Comparison of ENCODE assay signal across 12 cellular contexts in genomic region chr1:158011714-158012113, GRCh38. TPM values are rescaled to one million over a fixed set of nuclear protein-coding genes. Genes with fewer than 3 reads are reported as not detected.
DNase-seq lines count a peak whose midpoint lies in the region; ATAC-seq and TF ChIP-seq lines count a peak whose summit lies in the region.
"Had no signal": no experiment of that assay in that cellular context is flagged by ENCODE, and none has a peak within 500 bp of the region (broad histone marks: within the 10 kb centered on the region; RNA-seq: fewer than 3 reads in every experiment).

No MANE protein-coding gene starts in this region.

- no peak overlapping the region for H3K27ac ChIP-seq in iPS-20b (ENCODE audit: low read length)
- H3K27ac ChIP-seq in gastrocnemius medialis, result peak overlapping the region; percentile 56 to 79 (median 63)

- no peaks in the 10 kb centered on the region for H3K36me3 ChIP-seq in Caco-2 (ENCODE audit: control insufficient read depth, insufficient read depth, low read length)
- no peaks in the 10 kb centered on the region for H3K36me3 ChIP-seq in iPS-20b (ENCODE audit: insufficient read depth, low read depth, low read length)
- no peaks in the 10 kb centered on the region for H3K36me3 ChIP-seq in gastrocnemius medialis

- H3K27me3 ChIP-seq in Caco-2 (replicated peaks; ENCODE audit: control insufficient read depth, insufficient read depth, low read length), result no peaks in the 10 kb centered on the region
- no peaks in the 10 kb centered on the region for H3K27me3 ChIP-seq in iPS-20b (ENCODE audit: insufficient read depth, low read length)
- no peaks in the 10 kb centered on the region for H3K27me3 ChIP-seq in gastrocnemius medialis

- no peaks in the 10 kb centered on the region for H3K9me3 Mint-ChIP-seq in Caco-2 (ENCODE audit: unreplicated experiment)
- H3K9me3 Mint-ChIP-seq: activated T-cell treated with anti-CD3 and anti-CD28 coated beads, Interleukin-2, amount 50 U/mL, for 4 hours; stimulated activated effector memory CD8-positive, alpha-beta T cell treated with anti-CD3 and anti-CD28 coated beads, Interleukin-12 subunit alpha, Interleukin-12 subunit beta, amount 100 ng/mL, for 72 hours had no signal

- no peak for TF ChIP-seq CTCF in Caco-2 (IDR thresholded peaks at IDR 0.05; ENCODE audit: insufficient read depth in 1 of 2, low read depth in 1 of 2, low read length in 1 of 2, severe bottlenecking in 1 of 2, unreplicated experiment in 1 of 2)
- TF ChIP-seq CTCF in gastrocnemius medialis (IDR thresholded peaks at IDR 0.05 in 4 of 5, conservative IDR thresholded peaks at IDR 0.05 in 1 of 5), result no peak

- H3K4me1 Mint-ChIP-seq in Caco-2 (ENCODE audit: low read depth, unreplicated experiment), result peaks cover 63% of the 10 kb centered on the region
- H3K4me1 Mint-ChIP-seq: stimulated activated effector memory CD8-positive, alpha-beta T cell treated with anti-CD3 and anti-CD28 coated beads, Interleukin-12 subunit alpha, Interleukin-12 subunit beta, amount 100 ng/mL, for 72 hours had no signal

- H3K4me1 ChIP-seq in Caco-2 (peaks cover 63% of the 10 kb centered on the region), iPS-20b (ENCODE audit: insufficient read depth, low read length) (peaks cover 72% of the 10 kb centered on the region), gastrocnemius medialis (peaks cover 13 to 23% of the 10 kb centered on the region in 2 donors)

- peak overlapping the region; percentile 74 for H3K27ac Mint-ChIP-seq in Caco-2 (ENCODE audit: unreplicated experiment)
- H3K27ac Mint-ChIP-seq: stimulated activated effector memory CD8-positive, alpha-beta T cell treated with anti-CD3 and anti-CD28 coated beads, Interleukin-12 subunit alpha, Interleukin-12 subunit beta, amount 100 ng/mL, for 72 hours had no signal

- POLR2A ChIA-PET in Caco-2 (lab: Charles Lee), result no interaction called here

- H3K9me3 ChIP-seq in Caco-2, result no peaks in the 10 kb centered on the region
- no peaks in the 10 kb centered on the region for H3K9me3 ChIP-seq in iPS-20b (ENCODE audit: insufficient read depth, low read depth, low read length)
- no peaks in the 10 kb centered on the region for H3K9me3 ChIP-seq in gastrocnemius medialis

- no peaks in the 10 kb centered on the region for H3K27me3 Mint-ChIP-seq in Caco-2 (ENCODE audit: insufficient read depth, unreplicated experiment)

- BruUV-seq in Caco-2 (replicated peaks; lab: Mats Ljungman, UMichigan), result no TSS peak

- ATAC-seq in gastrocnemius medialis (no peak), GM21526 (IDR thresholded peaks at IDR 0.05; ENCODE audit: low FRiP score, unreplicated experiment) (no peak)
- ATAC-seq: activated T-cell treated with anti-CD3 and anti-CD28 coated beads, Interleukin-2, amount 50 U/mL, for 4 hours; stimulated activated effector memory CD8-positive, alpha-beta T cell treated with anti-CD3 and anti-CD28 coated beads, Interleukin-12 subunit alpha, Interleukin-12 subunit beta, amount 100 ng/mL, for 72 hours had no signal

- CTCF ChIA-PET in Caco-2 (lab: Charles Lee), result interaction anchor here (1.2 kb wide), 1 partner anchor 20 kb away, joined by 3 read pairs; no protein-coding TSS in a partner anchor

- intact Hi-C loops in Caco-2 (cut with micrococcal nuclease; ENCODE audit: unreplicated experiment), result loop anchor here (1.0 kb wide), 1 partner anchor 8 kb away; no protein-coding TSS in a partner anchor
- intact Hi-C loops in gastrocnemius medialis (cut with DNase I; ENCODE audit: low total_unique reads), result no loop called here

- H3K4me3 ChIP-seq in Caco-2 (ENCODE audit: low read depth, low read length), result no peak overlapping the region
- no peak overlapping the region for H3K4me3 ChIP-seq in iPS-20b (ENCODE audit: low read length)
- no peak overlapping the region for H3K4me3 ChIP-seq in gastrocnemius medialis

- H3K36me3 Mint-ChIP-seq in Caco-2 (ENCODE audit: insufficient read depth, unreplicated experiment), result peaks cover 4% of the 10 kb centered on the region
- H3K36me3 Mint-ChIP-seq: stimulated activated effector memory CD8-positive, alpha-beta T cell treated with anti-CD3 and anti-CD28 coated beads, Interleukin-12 subunit alpha, Interleukin-12 subunit beta, amount 100 ng/mL, for 72 hours had no signal

- in situ Hi-C loops in gastrocnemius medialis (cut with MboI; ENCODE audit: low sequenced_read_pairs in 4 of 4), result no loop called here

- peak overlapping the region; percentile 58; the same call in 1 of the 2 replicates for H3K9ac ChIP-seq in iPS-20b (ENCODE audit: low read depth, low read length)

- no peak for TF ChIP-seq POLR2A in gastrocnemius medialis (IDR thresholded peaks at IDR 0.05)

- no peak overlapping the region for H3K4me3 Mint-ChIP-seq in Caco-2 (ENCODE audit: unreplicated experiment)
- H3K4me3 Mint-ChIP-seq: activated T-cell treated with anti-CD3 and anti-CD28 coated beads, Interleukin-2, amount 50 U/mL, for 4 hours; stimulated activated effector memory CD8-positive, alpha-beta T cell treated with anti-CD3 and anti-CD28 coated beads, Interleukin-12 subunit alpha, Interleukin-12 subunit beta, amount 100 ng/mL, for 72 hours had no signal

- DNase-seq in Caco-2, result no peak
- peak; percentile 50 for DNase-seq in amniotic epithelial cell (ENCODE audit: low read depth)
- no peak for DNase-seq in gastrocnemius medialis
- DNase-seq in SKM-1 (lab: John Stamatoyannopoulos, UW; ENCODE audit: unreplicated experiment), result no peak
- no peak for DNase-seq in RKO (ENCODE audit: low spot score)
- DNase-seq in activated gamma-delta T cell treated with Interleukin-2 at 50 U/mL for 16 hours, result no peak
- DNase-seq: activated T-cell treated with anti-CD3 and anti-CD28 coated beads, Interleukin-2, amount 50 U/mL, for 4 hours; NCI-H1092; NCI-H774 had no signal

RNA-seq across cellular contexts. Expression of gene KIRREL1, which starts 18.3 kb away (rescaled TPM):
- total RNA-seq in Caco-2 (2022), result 41.5 and 45.4 TPM in 2 replicates
- 10 to 100 TPM in 1 of 4 donors, 1 to 10 TPM in 3; 2.8 to 15.1 (median 6.6) TPM for total RNA-seq in gastrocnemius medialis
